ENCODE assay signal across 18 cellular contexts in the genomic region with DNA sequence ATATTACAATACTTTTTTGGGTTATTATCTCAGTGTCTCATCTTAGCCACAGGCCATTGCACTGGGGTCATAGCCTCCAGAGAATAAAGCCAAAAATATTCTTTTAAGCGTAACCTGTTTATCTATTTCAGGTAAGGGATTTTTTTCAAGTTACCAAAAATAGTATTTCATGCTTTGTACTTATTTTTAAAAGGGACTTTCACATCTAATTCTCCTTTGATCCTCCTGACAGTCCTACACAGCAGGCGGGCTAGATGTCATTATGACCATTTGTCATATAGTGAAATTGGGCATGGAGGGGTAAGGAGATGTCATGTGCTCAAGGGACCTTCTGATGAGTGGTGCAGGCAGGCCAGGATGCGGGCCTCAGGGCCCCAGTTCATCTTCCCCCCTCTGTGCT.
A peak's percentile ranks its signal among the peaks of the same experiment; 100 is the strongest.
DNase-seq lines count a peak whose midpoint lies in the region; ATAC-seq and TF ChIP-seq lines count a peak whose summit lies in the region.
"Had no signal": no experiment of that assay in that cellular context is flagged by ENCODE, and none has a peak within 500 bp of the region (broad histone marks: within the 10 kb centered on the region; RNA-seq: fewer than 3 reads in every experiment).

No MANE protein-coding gene starts in this region.

- no peaks in the 10 kb centered on the region for H3K27me3 ChIP-seq in SU-DHL-6 (ENCODE audit: low read length)
- no peaks in the 10 kb centered on the region for H3K27me3 ChIP-seq in WERI-Rb-1 (ENCODE audit: insufficient read depth, low read depth, severe bottlenecking)
- H3K27me3 ChIP-seq: dorsolateral prefrontal cortex had no signal

- in situ Hi-C loops in GM13977 (cut with MboI; ENCODE audit: low pct_unique_long_range_greater_than_20kb, low sequenced_read_pairs, unreplicated experiment), result no loop called here

- peak; percentile 35 for ATAC-seq in GM21381 (IDR thresholded peaks at IDR 0.05; ENCODE audit: unreplicated experiment)
- ATAC-seq in HG03039 (IDR thresholded peaks at IDR 0.05; ENCODE audit: unreplicated experiment), result peak; percentile 37
- ATAC-seq: HepG2 had no signal

- peaks cover 7% of the 10 kb centered on the region; the same call in 1 of the 2 replicates for H3K9me3 ChIP-seq in SU-DHL-6 (ENCODE audit: insufficient read depth, low read length)
- H3K9me3 ChIP-seq in WERI-Rb-1 (ENCODE audit: severe bottlenecking), result no peaks in the 10 kb centered on the region

- DNase-seq in GM13977 (ENCODE audit: low spot score) (peak; percentile 61), COLO668 (lab: John Stamatoyannopoulos, UW; ENCODE audit: unreplicated experiment) (no peak), iPS-NIHi7 (ENCODE audit: extremely low spot score) (no peak), WERI-Rb-1 (no peak), progenitor cell of endocrine pancreas (ENCODE audit: low spot score, unreplicated experiment) (no peak)
- DNase-seq: activated CD4-positive, alpha-beta T cell treated with anti-CD3 and anti-CD28 coated beads for 48 hours; activated T-cell treated with anti-CD3 and anti-CD28 coated beads for 4 hours; dorsolateral prefrontal cortex; head of caudate nucleus; NCI-H2107; NK-92 treated with Interleukin-12 subunit alpha and Interleukin-12 subunit beta, amount 100 ng/mL, for 24 hours; stimulated activated naive CD4-positive, alpha-beta T cell had no signal

- H3K4me3 ChIP-seq in SU-DHL-6 (ENCODE audit: insufficient read depth, low read length, poor library complexity, severe bottlenecking) (no peak overlapping the region), WERI-Rb-1 (ENCODE audit: low read depth, low read length) (no peak overlapping the region)
- H3K4me3 ChIP-seq: dorsolateral prefrontal cortex had no signal

- no peaks in the 10 kb centered on the region for H4K20me1 ChIP-seq in SU-DHL-6 (ENCODE audit: low read depth, low read length)

- no peaks in the 10 kb centered on the region for H3K79me2 ChIP-seq in SU-DHL-6 (ENCODE audit: insufficient read depth, low read length)

- H3K4me3 Mint-ChIP-seq in progenitor cell of endocrine pancreas (ENCODE audit: low read depth), result no peak overlapping the region
- H3K4me3 Mint-ChIP-seq: activated naive CD4-positive, alpha-beta T cell treated with anti-CD3 and anti-CD28 coated beads, Interleukin-2, amount 50 U/mL, for 24 hours; brain had no signal

- no peaks in the 10 kb centered on the region for H3K9me2 ChIP-seq in SU-DHL-6 (replicated peaks; ENCODE audit: insufficient read depth, low read length)

- H3K36me3 ChIP-seq in SU-DHL-6 (ENCODE audit: low read length), result no peaks in the 10 kb centered on the region
- H3K36me3 ChIP-seq in WERI-Rb-1, result no peaks in the 10 kb centered on the region

- H3K4me1 Mint-ChIP-seq in progenitor cell of endocrine pancreas (ENCODE audit: low read depth), result no peaks in the 10 kb centered on the region

- TF ChIP-seq CTCF in GM13977 (IDR thresholded peaks at IDR 0.05; ENCODE audit: extremely low read depth, insufficient read depth, missing control alignments) (no peak), SU-DHL-6 (IDR thresholded peaks at IDR 0.05; ENCODE audit: insufficient read depth, low read length, poor library complexity, severe bottlenecking) (no peak), WERI-Rb-1 (IDR thresholded peaks at IDR 0.05; ENCODE audit: low read depth, low read length) (no peak), progenitor cell of endocrine pancreas (IDR thresholded peaks at IDR 0.05; ENCODE audit: unreplicated experiment) (no peak)

- 0 out of 2 replicates have a peak overlapping the region, but pooled peaks have one; percentile 4 for H3K9ac ChIP-seq in SU-DHL-6 (ENCODE audit: low read length)

- H3K36me3 Mint-ChIP-seq in progenitor cell of endocrine pancreas (ENCODE audit: insufficient read depth), result no peaks in the 10 kb centered on the region

- no peaks in the 10 kb centered on the region for H3K27me3 Mint-ChIP-seq in progenitor cell of endocrine pancreas
- H3K27me3 Mint-ChIP-seq: activated naive CD4-positive, alpha-beta T cell treated with anti-CD3 and anti-CD28 coated beads, Interleukin-2, amount 50 U/mL, for 24 hours had no signal

- H3K9me3 Mint-ChIP-seq in progenitor cell of endocrine pancreas (ENCODE audit: low read depth), result peaks cover 5% of the 10 kb centered on the region

- H3K4me2 ChIP-seq in SU-DHL-6 (ENCODE audit: low read depth, low read length, poor library complexity, severe bottlenecking), result peak overlapping the region; percentile 62

- H3F3A ChIP-seq in SU-DHL-6 (ENCODE audit: insufficient read depth), result peaks cover 51% of the 10 kb centered on the region

- H3K27ac ChIP-seq in SU-DHL-6 (ENCODE audit: low read depth, low read length) (peak overlapping the region; percentile 90), WERI-Rb-1 (no peak overlapping the region)

- H2AFZ ChIP-seq in SU-DHL-6 (ENCODE audit: low read depth, low read length, severe bottlenecking), result no peak overlapping the region

- H3K27ac Mint-ChIP-seq in progenitor cell of endocrine pancreas, result no peak overlapping the region
- H3K27ac Mint-ChIP-seq: activated naive CD4-positive, alpha-beta T cell treated with anti-CD3 and anti-CD28 coated beads, Interleukin-2, amount 50 U/mL, for 24 hours; brain had no signal
